In the genomic region with DNA sequence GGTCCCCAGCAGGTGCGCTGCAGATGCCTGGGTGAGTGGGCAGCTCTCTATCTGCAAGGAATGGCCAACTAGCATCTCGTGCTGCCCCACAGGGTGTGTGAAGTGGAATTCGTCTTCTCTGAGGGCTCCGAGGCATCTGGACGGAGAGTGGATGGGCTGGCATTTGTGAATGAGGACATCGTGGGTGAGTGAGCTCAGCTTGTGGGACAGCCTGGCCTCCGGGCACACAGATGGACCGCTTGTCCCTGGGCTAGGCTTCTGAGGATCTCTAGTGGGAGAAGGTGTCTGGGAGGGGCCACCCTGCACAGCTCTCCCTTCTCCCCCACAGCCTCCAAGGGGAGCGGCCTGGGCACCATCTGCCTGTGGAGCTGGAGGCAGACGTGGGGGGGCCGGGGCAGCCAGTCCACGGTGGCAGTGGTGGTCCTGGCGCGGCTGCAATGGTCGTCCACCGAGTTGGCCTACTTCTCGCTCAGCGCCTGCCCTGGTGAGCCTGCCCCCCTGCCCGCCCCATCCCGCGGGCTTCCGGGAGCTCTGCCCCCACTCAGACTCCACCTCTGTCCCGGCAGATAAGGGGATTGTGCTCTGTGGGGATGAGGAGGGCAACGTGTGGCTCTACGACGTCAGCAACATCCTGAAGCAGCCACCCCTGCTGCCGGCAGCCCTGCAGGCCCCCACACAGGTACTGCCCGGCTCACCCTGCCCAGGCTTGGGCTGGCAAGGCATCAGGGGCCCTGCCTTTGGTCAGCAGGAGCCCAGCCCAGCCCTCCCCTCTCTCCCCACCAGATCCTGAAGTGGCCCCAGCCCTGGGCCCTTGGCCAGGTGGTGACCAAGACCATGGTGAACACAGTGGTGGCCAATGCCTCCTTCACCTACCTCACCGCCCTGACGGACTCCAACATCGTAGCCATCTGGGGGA, we compare ENCODE assay signal across 15 cellular contexts. TPM values are rescaled to one million over a fixed set of nuclear protein-coding genes. Genes with fewer than 3 reads are reported as not detected.
A peak's percentile ranks its signal among the peaks of the same experiment; 100 is the strongest.
DNase-seq lines count a peak whose midpoint lies in the region; FAIRE-seq and TF ChIP-seq lines count a peak whose summit lies in the region.
"Had no signal": no experiment of that assay in that cellular context is flagged by ENCODE, and none has a peak within 500 bp of the region (broad histone marks: within the 10 kb centered on the region; RNA-seq: fewer than 3 reads in every experiment).

No MANE protein-coding gene starts in this region.

- BruUV-seq in Caco-2 (replicated peaks; lab: Mats Ljungman, UMichigan), result TSS peak; percentile 21

- no peaks in the 10 kb centered on the region for H3K9me3 Mint-ChIP-seq in Caco-2 (ENCODE audit: unreplicated experiment)
- H3K9me3 Mint-ChIP-seq in endothelial cell (ENCODE audit: unreplicated experiment), result no peaks in the 10 kb centered on the region
- no peaks in the 10 kb centered on the region for H3K9me3 Mint-ChIP-seq in progenitor cell of endocrine pancreas (ENCODE audit: low read depth)
- H3K9me3 Mint-ChIP-seq: brain had no signal

- H3K4me1 ChIP-seq in Caco-2 (no peaks in the 10 kb centered on the region), vagina (no peaks in the 10 kb centered on the region)
- H3K4me1 ChIP-seq: lower lobe of right lung had no signal

- POLR2A ChIA-PET in Caco-2 (lab: Charles Lee), result interaction anchor here (0.6 kb wide), 2 partner anchors 9 to 33 kb away, joined by 4 to 7 read pairs; no protein-coding TSS in a partner anchor

- H3K27ac Mint-ChIP-seq in Caco-2 (ENCODE audit: unreplicated experiment), result no peak overlapping the region
- peak overlapping the region; percentile 30 for H3K27ac Mint-ChIP-seq in endothelial cell (ENCODE audit: unreplicated experiment)
- H3K27ac Mint-ChIP-seq in progenitor cell of endocrine pancreas, result peak overlapping the region; percentile 13

- no peak for TF ChIP-seq CTCF in Caco-2 (IDR thresholded peaks at IDR 0.05; ENCODE audit: insufficient read depth in 1 of 2, low read depth in 1 of 2, low read length in 1 of 2, severe bottlenecking in 1 of 2, unreplicated experiment in 1 of 2)
- TF ChIP-seq CTCF in endothelial cell (IDR thresholded peaks at IDR 0.05; ENCODE audit: unreplicated experiment), result no peak
- no peak for TF ChIP-seq CTCF in progenitor cell of endocrine pancreas (IDR thresholded peaks at IDR 0.05; ENCODE audit: unreplicated experiment)
- TF ChIP-seq CTCF in vagina (IDR thresholded peaks at IDR 0.05), result no peak

- H3K27me3 ChIP-seq in Caco-2 (replicated peaks; ENCODE audit: control insufficient read depth, insufficient read depth, low read length) (no peaks in the 10 kb centered on the region), vagina (no peaks in the 10 kb centered on the region)

- H3K4me3 ChIP-seq in Caco-2 (ENCODE audit: low read depth, low read length), result no peak overlapping the region
- no peak overlapping the region for H3K4me3 ChIP-seq in vagina
- H3K4me3 ChIP-seq: lower lobe of right lung had no signal

- DNase-seq in Caco-2, result peak in 1 of 2 experiments; percentile 30
- no peak for DNase-seq in H54 (ENCODE audit: insufficient read length, low spot score)
- no peak for DNase-seq in endothelial cell (ENCODE audit: low spot score)
- no peak for DNase-seq in progenitor cell of endocrine pancreas (ENCODE audit: low spot score, unreplicated experiment)
- DNase-seq in vagina (ENCODE audit: extremely low spot score in 2 of 2), result no peak
- no peak for DNase-seq in LoVo (ENCODE audit: low spot score)
- no peak for DNase-seq in NCI-H2029 (lab: John Stamatoyannopoulos, UW)
- DNase-seq: COR-L47, hippocampal formation, KG1, NCI-H1694 treated with DMSO at 0.1 percent for 48 hours, SIG-M5 had no signal

- H3K36me3 ChIP-seq in Caco-2 (ENCODE audit: control insufficient read depth, insufficient read depth, low read length) (no peaks in the 10 kb centered on the region), vagina (peaks cover 0 to 18% of the 10 kb centered on the region in 2 donors)

- no peak overlapping the region for H3K27ac ChIP-seq in vagina
- H3K27ac ChIP-seq: lower lobe of right lung had no signal

- H3K4me3 Mint-ChIP-seq in Caco-2 (ENCODE audit: unreplicated experiment), result no peak overlapping the region
- no peak overlapping the region for H3K4me3 Mint-ChIP-seq in endothelial cell (ENCODE audit: unreplicated experiment)
- H3K4me3 Mint-ChIP-seq in progenitor cell of endocrine pancreas (ENCODE audit: low read depth), result no peak overlapping the region
- H3K4me3 Mint-ChIP-seq: brain had no signal

- 0 out of 2 replicates have a peak, but pooled peaks have one; percentile 6 for TF ChIP-seq POLR2A in H54 (IDR thresholded peaks at IDR 0.05; ENCODE audit: low read depth, low read length)
- TF ChIP-seq POLR2A in vagina (IDR thresholded peaks at IDR 0.05), result no peak

- H3K36me3 Mint-ChIP-seq in Caco-2 (ENCODE audit: insufficient read depth, unreplicated experiment) (peaks cover 40% of the 10 kb centered on the region), endothelial cell (ENCODE audit: low read depth, unreplicated experiment) (peaks cover 9% of the 10 kb centered on the region), progenitor cell of endocrine pancreas (ENCODE audit: insufficient read depth) (peaks cover 3% of the 10 kb centered on the region)

- FAIRE-seq in H54 (lab: Jason Lieb, UNC), result no peak
- FAIRE-seq: TTC549 had no signal

- intact Hi-C loops in Caco-2 (cut with micrococcal nuclease; ENCODE audit: unreplicated experiment) (no loop called here), vagina (cut with DNase I) (no loop called here)

- no peaks in the 10 kb centered on the region for H3K27me3 Mint-ChIP-seq in Caco-2 (ENCODE audit: insufficient read depth, unreplicated experiment)
- H3K27me3 Mint-ChIP-seq in endothelial cell (ENCODE audit: unreplicated experiment), result peaks cover 4% of the 10 kb centered on the region
- H3K27me3 Mint-ChIP-seq in progenitor cell of endocrine pancreas, result no peaks in the 10 kb centered on the region
- H3K27me3 Mint-ChIP-seq: brain had no signal

- no peaks in the 10 kb centered on the region for H3K9me3 ChIP-seq in Caco-2
- H3K9me3 ChIP-seq in vagina, result no peaks in the 10 kb centered on the region
- H3K9me3 ChIP-seq: lower lobe of right lung had no signal

- H3K4me1 Mint-ChIP-seq in Caco-2 (ENCODE audit: low read depth, unreplicated experiment) (no peaks in the 10 kb centered on the region), endothelial cell (ENCODE audit: unreplicated experiment) (no peaks in the 10 kb centered on the region), progenitor cell of endocrine pancreas (ENCODE audit: low read depth) (no peaks in the 10 kb centered on the region)
- H3K4me1 Mint-ChIP-seq: brain had no signal

- CTCF ChIA-PET in Caco-2 (lab: Charles Lee), result interaction anchor here (0.6 kb wide), 1 partner anchor 323 kb away, joined by 4 read pairs; no protein-coding TSS in a partner anchor

RNA-seq across cellular contexts. Expression of a gene that starts 6.3 kb away (rescaled TPM):
- 68.1 and 70.0 TPM in 2 replicates for total RNA-seq in Caco-2 (2022)
- total RNA-seq in endothelial cell (ENCODE audit: unreplicated experiment), result 48.1 TPM
- total RNA-seq in progenitor cell of endocrine pancreas, result 48.6 and 50.5 TPM in 2 replicates
- total RNA-seq in vagina, result 20.1 TPM

RNA-seq across cellular contexts. Expression of a gene that starts 7.6 kb away (rescaled TPM):
- total RNA-seq in Caco-2 (2022) (23.6 and 25.3 TPM in 2 replicates), endothelial cell (ENCODE audit: unreplicated experiment) (30.3 TPM), progenitor cell of endocrine pancreas (27.7 and 31.8 TPM in 2 replicates), vagina (11.0 TPM)

RNA-seq across cellular contexts. Expression of a gene that starts 7.7 kb away (rescaled TPM):
- total RNA-seq in Caco-2 (2022) (13.8 and 15.0 TPM in 2 replicates), endothelial cell (ENCODE audit: unreplicated experiment) (11.5 TPM), progenitor cell of endocrine pancreas (14.3 and 16.4 TPM in 2 replicates), vagina (8.3 TPM)

RNA-seq across cellular contexts. Expression of a gene that starts 39.0 kb away (rescaled TPM):
- total RNA-seq in Caco-2 (2022) (19.4 and 20.2 TPM in 2 replicates), endothelial cell (ENCODE audit: unreplicated experiment) (39.3 TPM), progenitor cell of endocrine pancreas (35.4 and 41.8 TPM in 2 replicates), vagina (15.5 TPM)

RNA-seq across cellular contexts. Expression of a gene that starts 45.2 kb away (rescaled TPM):
- total RNA-seq in Caco-2 (2022) (2.9 and 3.2 TPM in 2 replicates), endothelial cell (ENCODE audit: unreplicated experiment) (6.2 TPM), progenitor cell of endocrine pancreas (8.7 and 10.8 TPM in 2 replicates), vagina (19.6 TPM)
